8 cellular contexts compared by ENCODE assay signal in genomic region chr15:100918690-100919480, GRCh38. TPM values are rescaled to one million over a fixed set of nuclear protein-coding genes. Genes with fewer than 3 reads are reported as not detected.
DNase-seq lines count a peak whose midpoint lies in the region; ATAC-seq and TF ChIP-seq lines count a peak whose summit lies in the region.

LRRK1 (plus strand) TSS chr15:100919357; CDS start chr15:100924633, 5,276 bp downstream.

- H3K9me3 ChIP-seq in SU-DHL-6 (ENCODE audit: insufficient read depth, low read length), result no peaks in the 10 kb centered on the region
- H3K9me3 ChIP-seq in endocrine pancreas (ENCODE audit: control insufficient read depth, low read length), result no peaks in the 10 kb centered on the region
- H3K9me3 ChIP-seq in mucosa of descending colon, result no peaks in the 10 kb centered on the region

- no peaks in the 10 kb centered on the region for H3K9me2 ChIP-seq in SU-DHL-6 (replicated peaks; ENCODE audit: insufficient read depth, low read length)

- H3K4me1 ChIP-seq in endocrine pancreas (ENCODE audit: control insufficient read depth, insufficient read depth, low read length) (no peaks in the 10 kb centered on the region), mucosa of descending colon (ENCODE audit: low read depth) (peaks cover 7% of the 10 kb centered on the region)

- CTCF ChIA-PET in activated naive CD4-positive, alpha-beta T cell treated with anti-CD3 and anti-CD28 coated beads for 36 hours (lab: Charles Lee), result interaction anchor here (1.1 to 9.2 kb wide), 9 partner anchors 8 to 102 kb away, joined by 3 to 209 read pairs (median 4); partner anchors contain the start of gene ALDH1A3

- no peaks in the 10 kb centered on the region for H3K9me3 Mint-ChIP-seq in activated naive CD4-positive, alpha-beta T cell treated with anti-CD3 and anti-CD28 coated beads for 36 hours

- H3K9ac ChIP-seq in SU-DHL-6 (ENCODE audit: low read length), result peak within 1 kb of the TSS; percentile 98
- peak within 1 kb of the TSS; percentile 48 for H3K9ac ChIP-seq in endocrine pancreas (ENCODE audit: control insufficient read depth, insufficient read depth, low read length)

- H3K4me1 Mint-ChIP-seq in activated naive CD4-positive, alpha-beta T cell treated with anti-CD3 and anti-CD28 coated beads for 36 hours (ENCODE audit: low read depth), result peaks cover 19% of the 10 kb centered on the region

- H3K4me3 ChIP-seq in SU-DHL-6 (ENCODE audit: insufficient read depth, low read length, poor library complexity, severe bottlenecking) (peak within 1 kb of the TSS; percentile 89), endocrine pancreas (ENCODE audit: control insufficient read depth, insufficient read depth, low read length) (peak within 1 kb of the TSS; percentile 34), mucosa of descending colon (peak within 1 kb of the TSS; percentile 54)

- peak within 1 kb of the TSS; percentile 95 for H3K4me2 ChIP-seq in SU-DHL-6 (ENCODE audit: low read depth, low read length, poor library complexity, severe bottlenecking)

- H3F3A ChIP-seq in SU-DHL-6 (ENCODE audit: insufficient read depth), result peaks cover 40% of the 10 kb centered on the region

- ATAC-seq in HG03135 (IDR thresholded peaks at IDR 0.05; ENCODE audit: unreplicated experiment) (peak; percentile 28), mucosa of descending colon (peak; percentile 63)

- peak within 1 kb of the TSS; percentile 10 for H2AFZ ChIP-seq in SU-DHL-6 (ENCODE audit: low read depth, low read length, severe bottlenecking)

- peaks cover 74% of the 10 kb centered on the region for H3K79me2 ChIP-seq in SU-DHL-6 (ENCODE audit: insufficient read depth, low read length)

- H4K20me1 ChIP-seq in SU-DHL-6 (ENCODE audit: low read depth, low read length), result no peaks in the 10 kb centered on the region

- peak within 1 kb of the TSS; percentile 98 for H3K27ac ChIP-seq in SU-DHL-6 (ENCODE audit: low read depth, low read length)

- intact Hi-C loops in activated naive CD4-positive, alpha-beta T cell treated with anti-CD3 and anti-CD28 coated beads for 36 hours (cut with micrococcal nuclease), result loop anchor here (2.0 to 5.0 kb wide), 4 partner anchors 88 to 568 kb away; no protein-coding TSS in a partner anchor
- intact Hi-C loops in mucosa of descending colon (cut with DNase I, micrococcal nuclease), result loop anchor here (5.0 to 10.0 kb wide), 2 partner anchors 88 to 336 kb away; partner anchors contain the start of gene CHSY1 (in 1 of the 2)

- DNase-seq in activated naive CD4-positive, alpha-beta T cell treated with anti-CD3 and anti-CD28 coated beads for 36 hours, result peak; percentile 22
- no peak for DNase-seq in activated naive CD4-positive, alpha-beta T cell treated with Interleukin-2 at 50 U/mL for 16 hours
- DNase-seq in mucosa of descending colon (peak; percentile 61 to 72 (median 70)), ureter (ENCODE audit: low spot score) (no peak)
- no peak for DNase-seq in stimulated activated naive CD4-positive, alpha-beta T cell treated with Interleukin-2 at 50 U/mL for 16 hours (lab: John Stamatoyannopoulos, UW)

- H3K4me3 Mint-ChIP-seq in activated naive CD4-positive, alpha-beta T cell treated with anti-CD3 and anti-CD28 coated beads for 36 hours, result peak within 1 kb of the TSS; percentile 74

- H3K36me3 Mint-ChIP-seq in activated naive CD4-positive, alpha-beta T cell treated with anti-CD3 and anti-CD28 coated beads for 36 hours (ENCODE audit: low read depth), result no peaks in the 10 kb centered on the region

- no peak within 1 kb of the TSS for H3K27ac Mint-ChIP-seq in activated naive CD4-positive, alpha-beta T cell treated with anti-CD3 and anti-CD28 coated beads for 36 hours

- H3K36me3 ChIP-seq in SU-DHL-6 (ENCODE audit: low read length) (peaks cover 32% of the 10 kb centered on the region), endocrine pancreas (ENCODE audit: control insufficient read depth, insufficient read depth, low read length) (no peaks in the 10 kb centered on the region), mucosa of descending colon (ENCODE audit: low read depth) (no peaks in the 10 kb centered on the region)

- H3K27me3 Mint-ChIP-seq in activated naive CD4-positive, alpha-beta T cell treated with anti-CD3 and anti-CD28 coated beads for 36 hours (ENCODE audit: low read depth), result peaks cover 60% of the 10 kb centered on the region

- H3K27me3 ChIP-seq in SU-DHL-6 (ENCODE audit: low read length) (no peaks in the 10 kb centered on the region), endocrine pancreas (ENCODE audit: control insufficient read depth, insufficient read depth, low read length) (peaks cover 5% of the 10 kb centered on the region)

- TF ChIP-seq CTCF in SU-DHL-6 (IDR thresholded peaks at IDR 0.05; ENCODE audit: insufficient read depth, low read length, poor library complexity, severe bottlenecking) (no peak), mucosa of descending colon (IDR thresholded peaks at IDR 0.05) (no peak)

RNA-seq across cellular contexts. Expression of gene LRRK1, which starts in this region (rescaled TPM):
- under 1 TPM; 0.20 to 0.60 TPM for total RNA-seq in activated naive CD4-positive, alpha-beta T cell treated with anti-CD3 and anti-CD28 coated beads for 36 hours
- total RNA-seq in mucosa of descending colon, result 10 to 100 TPM; 43.7 to 60.1 (median 50.6) TPM
- 29.5 TPM for total RNA-seq in ureter

Comparison
In these comparisons a context has a peak if more than half of its experiments do, and no peak if none do; other contexts are left out.
1. RNA of gene LRRK1 (total RNA-seq): 43.7 to 60.1 TPM in mucosa of descending colon and 29.5 TPM in ureter (single experiment); 0.20 to 0.60 TPM in activated naive CD4-positive, alpha-beta T cell treated with anti-CD3 and anti-CD28 coated beads for 36 hours; every median in the first group is over 10 times any median in the second.
2. Peak in DNase-seq in activated naive CD4-positive, alpha-beta T cell treated with anti-CD3 and anti-CD28 coated beads for 36 hours; RNA of the gene not detected or under 1 TPM.
3. DNase-seq: peak in mucosa of descending colon (3 of 3); none in activated naive CD4-positive, alpha-beta T cell treated with Interleukin-2 at 50 U/mL for 16 hours (single experiment), ureter (single experiment) and stimulated activated naive CD4-positive, alpha-beta T cell treated with Interleukin-2 at 50 U/mL for 16 hours (single experiment).
4. H3K4me3 ChIP-seq: peak in every context shown above with its lines; median percentile 89 in SU-DHL-6; 54 in mucosa of descending colon; 34 in endocrine pancreas.